Comparison of ENCODE assay signal across 14 cellular contexts in genomic region chr6:69887026-69887425, GRCh38. TPM values are rescaled to one million over a fixed set of nuclear protein-coding genes. Genes with fewer than 3 reads are reported as not detected.
A peak's percentile ranks its signal among the peaks of the same experiment; 100 is the strongest.
DNase-seq lines count a peak whose midpoint lies in the region; ATAC-seq and TF ChIP-seq lines count a peak whose summit lies in the region.
"Had no signal": no experiment of that assay in that cellular context is flagged by ENCODE, and none has a peak within 500 bp of the region (broad histone marks: within the 10 kb centered on the region; RNA-seq: fewer than 3 reads in every experiment).

No MANE protein-coding gene starts in this region.

- no peaks in the 10 kb centered on the region for H3K4me1 ChIP-seq in A673 (ENCODE audit: insufficient read depth, low read length, poor library complexity, severe bottlenecking)

- peak; percentile 21 for DNase-seq in A673 (ENCODE audit: low spot score)
- DNase-seq in activated B cell treated with CpG ODN at 0.5 μM for 24 hours: no peak
- no peak for DNase-seq in ecto neural progenitor cell (ENCODE audit: low spot score)
- DNase-seq in KG1 (lab: John Stamatoyannopoulos, UW): no peak
- no peak for DNase-seq in type B pancreatic cell (ENCODE audit: extremely low spot score, unreplicated experiment)
- no peak for DNase-seq in mesothelial cell of epicardium (ENCODE audit: low spot score in 2 of 2, unreplicated experiment in 2 of 2)
- DNase-seq: activated T-cell treated with anti-CD3 and anti-CD28 coated beads, Interleukin-2, amount 50 U/mL, for 24 hours; KBM-7; kidney; SIG-M5 had no signal

- TF ChIP-seq CTCF in A673 (conservative IDR thresholded peaks at IDR 0.05; ENCODE audit: low read depth, low read length): no peak
- no peak for TF ChIP-seq CTCF in activated B cell treated with CpG ODN at 0.5 μM for 24 hours (IDR thresholded peaks at IDR 0.05)
- TF ChIP-seq CTCF in type B pancreatic cell (conservative IDR thresholded peaks at IDR 0.05): no peak
- TF ChIP-seq CTCF in mesothelial cell of epicardium (IDR thresholded peaks at IDR 0.05; ENCODE audit: unreplicated experiment): no peak

- H3K27ac Mint-ChIP-seq in activated B cell treated with CpG ODN at 0.5 μM for 24 hours (peak overlapping the region; percentile 96), type B pancreatic cell (no peak overlapping the region), mesothelial cell of epicardium (no peak overlapping the region)
- H3K27ac Mint-ChIP-seq: activated T-cell treated with anti-CD3 and anti-CD28 coated beads, Interleukin-2, amount 50 U/mL, for 24 hours; GM23338; naive thymus-derived CD4-positive, alpha-beta T cell had no signal

- H3K27ac ChIP-seq in A673 (ENCODE audit: low read depth, low read length, poor library complexity, severe bottlenecking): no peak overlapping the region

- H3K4me1 Mint-ChIP-seq in activated B cell treated with CpG ODN at 0.5 μM for 24 hours (peaks cover 84% of the 10 kb centered on the region), type B pancreatic cell (ENCODE audit: unreplicated experiment) (no peaks in the 10 kb centered on the region), mesothelial cell of epicardium (peaks cover 4% of the 10 kb centered on the region)
- H3K4me1 Mint-ChIP-seq: GM23338 had no signal

- CTCF ChIA-PET in A673 (lab: Charles Lee): no interaction called here
- CTCF ChIA-PET in activated B cell treated with CpG ODN at 0.5 μM for 24 hours (lab: Charles Lee): interaction anchor here (1.0 kb wide), 1 partner anchor 19 kb away, joined by 3 read pairs; no protein-coding TSS in a partner anchor

- H3K36me3 Mint-ChIP-seq in activated B cell treated with CpG ODN at 0.5 μM for 24 hours (ENCODE audit: low read depth) (peaks cover 59% of the 10 kb centered on the region), type B pancreatic cell (no peaks in the 10 kb centered on the region), mesothelial cell of epicardium (no peaks in the 10 kb centered on the region)
- H3K36me3 Mint-ChIP-seq: naive thymus-derived CD4-positive, alpha-beta T cell had no signal

- POLR2A ChIA-PET in A673 (lab: Charles Lee; ENCODE audit: low non-redundant PET): no interaction called here
- POLR2A ChIA-PET in activated B cell treated with CpG ODN at 0.5 μM for 24 hours (lab: Charles Lee): interaction anchor here (0.7 to 4.0 kb wide), 4 partner anchors 8 to 90 kb away, joined by 3 to 34 read pairs (median 4); partner anchors contain the start of genes COL19A1 and LMBRD1

- no peak overlapping the region for H3K4me3 ChIP-seq in A673 (ENCODE audit: low read depth, low read length, poor library complexity, severe bottlenecking)
- H3K4me3 ChIP-seq: GM23338 had no signal

- no peaks in the 10 kb centered on the region for H3K36me3 ChIP-seq in A673 (ENCODE audit: insufficient read depth, low read length, poor library complexity, severe bottlenecking)

- no peaks in the 10 kb centered on the region for H3K9me3 ChIP-seq in A673 (ENCODE audit: low read depth, low read length, poor library complexity, severe bottlenecking)

- intact Hi-C loops in A673 (cut with micrococcal nuclease; ENCODE audit: unreplicated experiment) (no loop called here), activated B cell treated with CpG ODN at 0.5 μM for 24 hours (cut with micrococcal nuclease) (no loop called here)

- H3K27me3 Mint-ChIP-seq in activated B cell treated with CpG ODN at 0.5 μM for 24 hours: no peaks in the 10 kb centered on the region
- no peaks in the 10 kb centered on the region for H3K27me3 Mint-ChIP-seq in type B pancreatic cell
- no peaks in the 10 kb centered on the region for H3K27me3 Mint-ChIP-seq in mesothelial cell of epicardium (ENCODE audit: low read depth)

- peak; percentile 69 for ATAC-seq in GM18858 (IDR thresholded peaks at IDR 0.05; ENCODE audit: unreplicated experiment)
- peak; percentile 60 for ATAC-seq in HG02852 (IDR thresholded peaks at IDR 0.05; ENCODE audit: unreplicated experiment)
- peak; percentile 77 for ATAC-seq in activated B cell treated with CpG ODN at 0.5 μM for 24 hours (ENCODE audit: low read depth)
- ATAC-seq: GM23338; naive thymus-derived CD4-positive, alpha-beta T cell had no signal

- no TSS peak for BruUV-seq in A673 (replicated peaks; lab: Mats Ljungman, UMichigan)

- H3K9me3 Mint-ChIP-seq in activated B cell treated with CpG ODN at 0.5 μM for 24 hours: peaks cover 5% of the 10 kb centered on the region
- peaks cover 15% of the 10 kb centered on the region for H3K9me3 Mint-ChIP-seq in type B pancreatic cell
- H3K9me3 Mint-ChIP-seq in mesothelial cell of epicardium: peaks cover 24% of the 10 kb centered on the region
- H3K9me3 Mint-ChIP-seq: activated T-cell treated with anti-CD3 and anti-CD28 coated beads, Interleukin-2, amount 50 U/mL, for 24 hours had no signal

- H3K4me3 Mint-ChIP-seq in activated B cell treated with CpG ODN at 0.5 μM for 24 hours: peak overlapping the region; percentile 63
- no peak overlapping the region for H3K4me3 Mint-ChIP-seq in type B pancreatic cell
- no peak overlapping the region for H3K4me3 Mint-ChIP-seq in mesothelial cell of epicardium
- H3K4me3 Mint-ChIP-seq: activated T-cell treated with anti-CD3 and anti-CD28 coated beads, Interleukin-2, amount 50 U/mL, for 24 hours; GM23338; naive thymus-derived CD4-positive, alpha-beta T cell had no signal

- H3K27me3 ChIP-seq in A673 (replicated peaks; ENCODE audit: insufficient read depth, low read depth, low read length, poor library complexity): no peaks in the 10 kb centered on the region

RNA-seq across cellular contexts. Expression of gene COL19A1, which starts 20.7 kb away (rescaled TPM):
- 0.31 and 0.37 TPM in 2 replicates for total RNA-seq in A673 (2021)
- total RNA-seq in activated B cell treated with CpG ODN at 0.5 μM for 24 hours: 41.9 and 54.4 TPM in 2 replicates
- total RNA-seq in type B pancreatic cell (ENCODE audit: low replicate concordance): 0.55 and 1.6 TPM in 2 replicates
- 0.18 to 0.43 TPM (median 0.25 TPM) in 3 replicates for total RNA-seq in mesothelial cell of epicardium
- total RNA-seq: GM23338 had no signal

Comparison
In these comparisons a context has a peak if more than half of its experiments do, and no peak if none do; other contexts are left out.
1. RNA of gene COL19A1, which starts 20.7 kb away (total RNA-seq): 41.9 to 54.4 TPM in activated B cell treated with CpG ODN at 0.5 μM for 24 hours; 0.55 to 1.6 TPM in type B pancreatic cell, 0.31 to 0.37 TPM in A673 and 0.18 to 0.43 TPM in mesothelial cell of epicardium; every median in the first group is over 10 times any median in the second.
2. Peak in every context shown above with its lines, with median percentiles within 50 percentile points of each other: ATAC-seq.